In genomic region chr7:5712566-5712965, GRCh38 we compare ENCODE assay signal across 16 cellular contexts.
DNase-seq lines count a peak whose midpoint lies in the region; ATAC-seq and TF ChIP-seq lines count a peak whose summit lies in the region.
"Had no signal": no experiment of that assay in that cellular context is flagged by ENCODE, and none has a peak within 500 bp of the region (broad histone marks: within the 10 kb centered on the region; RNA-seq: fewer than 3 reads in every experiment).

No MANE protein-coding gene starts in this region.

- no peak for DNase-seq in activated CD8-positive, alpha-beta T cell treated with anti-CD3 and anti-CD28 coated beads for 36 hours
- no peak for DNase-seq in activated CD8-positive, alpha-beta T cell treated with anti-CD3 and anti-CD28 coated beads, Interleukin-2, amount 10 ng/mL, durations not matched to agents 7 days and 5 days
- DNase-seq in HFFc6: no peak
- peak in 39 of 61 donors; percentile 16 to 93 (median 60) for DNase-seq in caudate nucleus (lab: John Stamatoyannopoulos, UW)
- DNase-seq in nephron progenitor cell: no peak
- no peak for DNase-seq in occipital lobe (lab: John Stamatoyannopoulos, UW)
- DNase-seq in NCI-H1105 (lab: John Stamatoyannopoulos, UW): no peak
- DNase-seq: AML-193; Caco-2; CD4-positive, alpha-beta T cell; GOT3; H7 had no signal

- no peak overlapping the region for H3K4me3 Mint-ChIP-seq in activated CD8-positive, alpha-beta T cell treated with anti-CD3 and anti-CD28 coated beads for 36 hours
- no peak overlapping the region for H3K4me3 Mint-ChIP-seq in activated CD8-positive, alpha-beta T cell treated with anti-CD3 and anti-CD28 coated beads, Interleukin-2, amount 10 ng/mL, durations not matched to agents 7 days and 5 days
- H3K4me3 Mint-ChIP-seq in HFFc6 (no peak overlapping the region), nephron progenitor cell (no peak overlapping the region)
- H3K4me3 Mint-ChIP-seq: CD4-positive, alpha-beta T cell had no signal

- POLR2A ChIA-PET in activated CD8-positive, alpha-beta T cell treated with anti-CD3 and anti-CD28 coated beads for 36 hours (lab: Charles Lee): interaction anchor here (0.5 to 1.3 kb wide), 2 partner anchors 10 to 66 kb away, joined by 3 to 4 read pairs; no protein-coding TSS in a partner anchor
- POLR2A ChIA-PET in activated CD8-positive, alpha-beta T cell treated with anti-CD3 and anti-CD28 coated beads, Interleukin-2, amount 10 ng/mL, durations not matched to agents 7 days and 5 days (lab: Charles Lee): interaction anchor here (0.6 kb wide), 1 partner anchor 81 kb away, joined by 4 read pairs; no protein-coding TSS in a partner anchor

- TF ChIP-seq CTCF in activated CD8-positive, alpha-beta T cell treated with anti-CD3 and anti-CD28 coated beads for 36 hours (IDR thresholded peaks at IDR 0.05): no peak
- no peak for TF ChIP-seq CTCF in HFFc6 (IDR thresholded peaks at IDR 0.05)
- TF ChIP-seq CTCF in nephron progenitor cell (IDR thresholded peaks at IDR 0.05): no peak

- CTCF ChIA-PET in activated CD8-positive, alpha-beta T cell treated with anti-CD3 and anti-CD28 coated beads for 36 hours (lab: Charles Lee): interaction anchor here (0.9 to 3.1 kb wide), 4 partner anchors 10 to 218 kb away, joined by 3 to 21 read pairs (median 5); no protein-coding TSS in a partner anchor
- CTCF ChIA-PET in activated CD8-positive, alpha-beta T cell treated with anti-CD3 and anti-CD28 coated beads, Interleukin-2, amount 10 ng/mL, durations not matched to agents 7 days and 5 days (lab: Charles Lee): interaction anchor here (0.8 to 2.1 kb wide), 4 partner anchors 8 to 47 kb away, joined by 3 to 12 read pairs (median 4); no protein-coding TSS in a partner anchor

- H3K36me3 Mint-ChIP-seq in activated CD8-positive, alpha-beta T cell treated with anti-CD3 and anti-CD28 coated beads for 36 hours (ENCODE audit: low read depth): peaks cover 52% of the 10 kb centered on the region
- peaks cover 58% of the 10 kb centered on the region for H3K36me3 Mint-ChIP-seq in activated CD8-positive, alpha-beta T cell treated with anti-CD3 and anti-CD28 coated beads, Interleukin-2, amount 10 ng/mL, durations not matched to agents 7 days and 5 days (ENCODE audit: low read depth)
- H3K36me3 Mint-ChIP-seq in HFFc6 (ENCODE audit: low read depth) (peaks cover 52% of the 10 kb centered on the region), nephron progenitor cell (ENCODE audit: low read depth) (peaks cover 73% of the 10 kb centered on the region)

- H3K27ac ChIP-seq in caudate nucleus (ENCODE audit: low read depth, low read length): peak overlapping the region; percentile 46
- H3K27ac ChIP-seq: 22Rv1, A549, C4-2B had no signal

- peaks cover 21% of the 10 kb centered on the region for H3K4me1 Mint-ChIP-seq in activated CD8-positive, alpha-beta T cell treated with anti-CD3 and anti-CD28 coated beads for 36 hours (ENCODE audit: low read depth)
- H3K4me1 Mint-ChIP-seq in activated CD8-positive, alpha-beta T cell treated with anti-CD3 and anti-CD28 coated beads, Interleukin-2, amount 10 ng/mL, durations not matched to agents 7 days and 5 days (ENCODE audit: low read depth): no peaks in the 10 kb centered on the region
- 0 out of 2 replicates have a peak, but pooled peaks cover 5% of the 10 kb centered on the region for H3K4me1 Mint-ChIP-seq in HFFc6 (ENCODE audit: low read depth)
- H3K4me1 Mint-ChIP-seq in nephron progenitor cell: peaks cover 4% of the 10 kb centered on the region

- H3K9me3 Mint-ChIP-seq in activated CD8-positive, alpha-beta T cell treated with anti-CD3 and anti-CD28 coated beads for 36 hours: no peaks in the 10 kb centered on the region
- H3K9me3 Mint-ChIP-seq in activated CD8-positive, alpha-beta T cell treated with anti-CD3 and anti-CD28 coated beads, Interleukin-2, amount 10 ng/mL, durations not matched to agents 7 days and 5 days (ENCODE audit: insufficient read depth): no peaks in the 10 kb centered on the region
- H3K9me3 Mint-ChIP-seq in HFFc6 (no peaks in the 10 kb centered on the region), nephron progenitor cell (no peaks in the 10 kb centered on the region)
- H3K9me3 Mint-ChIP-seq: CD4-positive, alpha-beta T cell had no signal

- H3K27ac Mint-ChIP-seq in activated CD8-positive, alpha-beta T cell treated with anti-CD3 and anti-CD28 coated beads for 36 hours: peak overlapping the region; percentile 57
- H3K27ac Mint-ChIP-seq in activated CD8-positive, alpha-beta T cell treated with anti-CD3 and anti-CD28 coated beads, Interleukin-2, amount 10 ng/mL, durations not matched to agents 7 days and 5 days: no peak overlapping the region
- H3K27ac Mint-ChIP-seq in HFFc6 (peak overlapping the region; percentile 16; the same call in 1 of the 2 replicates), nephron progenitor cell (peak overlapping the region; percentile 73)
- H3K27ac Mint-ChIP-seq: CD4-positive, alpha-beta T cell had no signal

- intact Hi-C loops in activated CD8-positive, alpha-beta T cell treated with anti-CD3 and anti-CD28 coated beads for 36 hours (cut with micrococcal nuclease): no loop called here

- no peaks in the 10 kb centered on the region for H3K27me3 Mint-ChIP-seq in activated CD8-positive, alpha-beta T cell treated with anti-CD3 and anti-CD28 coated beads for 36 hours
- no peaks in the 10 kb centered on the region for H3K27me3 Mint-ChIP-seq in activated CD8-positive, alpha-beta T cell treated with anti-CD3 and anti-CD28 coated beads, Interleukin-2, amount 10 ng/mL, durations not matched to agents 7 days and 5 days (ENCODE audit: low read depth)
- H3K27me3 Mint-ChIP-seq in HFFc6 (ENCODE audit: insufficient read depth): peaks cover 3% of the 10 kb centered on the region; the same call in 1 of the 2 replicates
- no peaks in the 10 kb centered on the region for H3K27me3 Mint-ChIP-seq in nephron progenitor cell (ENCODE audit: low read depth, poor library complexity)
- H3K27me3 Mint-ChIP-seq: CD4-positive, alpha-beta T cell had no signal

- no peak for ATAC-seq in activated CD8-positive, alpha-beta T cell treated with anti-CD3 and anti-CD28 coated beads for 36 hours
- ATAC-seq in activated CD8-positive, alpha-beta T cell treated with anti-CD3 and anti-CD28 coated beads, Interleukin-2, amount 10 ng/mL, durations not matched to agents 7 days and 5 days: no peak
- ATAC-seq: A549, HCT116 had no signal

Comparison
In these comparisons a context has a peak if more than half of its experiments do, and no peak if none do; other contexts are left out.
1. DNase-seq: peak in caudate nucleus (39 of 61); none in activated CD8-positive, alpha-beta T cell treated with anti-CD3 and anti-CD28 coated beads for 36 hours (single experiment), activated CD8-positive, alpha-beta T cell treated with anti-CD3 and anti-CD28 coated beads, Interleukin-2, amount 10 ng/mL, durations not matched to agents 7 days and 5 days (single experiment), HFFc6 (single experiment), nephron progenitor cell (single experiment), occipital lobe (single experiment) and NCI-H1105 (single experiment).